In genomic region chr1:205933672-205934618, GRCh38 we compare ENCODE assay signal across 1 cellular context.
TF ChIP-seq lines count a peak whose summit lies in the region.

No MANE protein-coding gene starts in this region.

TF ChIP-seq in K562, 482 proteins besides CTCF, POLR2A, EP300 and RAD21 (continued from another document and continues in another):
- no peak for TF ChIP-seq ZNF609 (CRISPR knock-in tag; IDR thresholded peaks at IDR 0.05; ENCODE audit: borderline replicate concordance)
- no peak for TF ChIP-seq RCOR1 (IDR thresholded peaks at IDR 0.05; ENCODE audit: borderline replicate concordance in 1 of 2, low read depth in 2 of 2, low read length in 2 of 2)
- TF ChIP-seq SFPQ (IDR thresholded peaks at IDR 0.05; ENCODE audit: low read depth, low read length), result no peak
- TF ChIP-seq PPARD (CRISPR knock-in tag; IDR thresholded peaks at IDR 0.05), result no peak
- TF ChIP-seq ARHGAP35 (IDR thresholded peaks at IDR 0.05; ENCODE audit: partially characterized antibody), result no peak
- no peak for TF ChIP-seq NR3C1 (CRISPR knock-in tag; IDR thresholded peaks at IDR 0.05)
- no peak for TF ChIP-seq GATAD2B (IDR thresholded peaks at IDR 0.05; ENCODE audit: borderline replicate concordance)
- peak; percentile 45 for TF ChIP-seq NFE2 (IDR thresholded peaks at IDR 0.05; ENCODE audit: low read depth)
- no peak for TF ChIP-seq GABPA (tag; conservative IDR thresholded peaks at IDR 0.05; ENCODE audit: low read depth)
- no peak for TF ChIP-seq HES1 (IDR thresholded peaks at IDR 0.05; ENCODE audit: low read depth)
- no peak for TF ChIP-seq E4F1 (CRISPR knock-in tag; IDR thresholded peaks at IDR 0.05; ENCODE audit: borderline replicate concordance)
- TF ChIP-seq HMG20A (CRISPR knock-in tag; conservative IDR thresholded peaks at IDR 0.05), result no peak
- TF ChIP-seq TAL1 (IDR thresholded peaks at IDR 0.05), result no peak
- no peak for TF ChIP-seq NFXL1 (CRISPR knock-in tag; IDR thresholded peaks at IDR 0.05)
- TF ChIP-seq REST (CRISPR knock-in tag; IDR thresholded peaks at IDR 0.05; ENCODE audit: low read depth), result no peak
- no peak for TF ChIP-seq ASH1L (IDR thresholded peaks at IDR 0.05; ENCODE audit: borderline replicate concordance, low read depth, partially characterized antibody)
- TF ChIP-seq NR1H2 (CRISPR knock-in tag; IDR thresholded peaks at IDR 0.05), result no peak
- TF ChIP-seq YBX1 (IDR thresholded peaks at IDR 0.05), result no peak
- TF ChIP-seq SRSF3 (IDR thresholded peaks at IDR 0.05; ENCODE audit: insufficient read depth, low read length), result no peak
- TF ChIP-seq GTF3C2 (IDR thresholded peaks at IDR 0.05; ENCODE audit: borderline replicate concordance, extremely low read depth, insufficient read length), result no peak
- 0 out of 2 replicates have a peak, but pooled peaks have one; percentile 29 for TF ChIP-seq BACH1 (tag; IDR thresholded peaks at IDR 0.05)
- TF ChIP-seq ARID2 (IDR thresholded peaks at IDR 0.05), result no peak
- TF ChIP-seq TFE3 (CRISPR knock-in tag; IDR thresholded peaks at IDR 0.05), result no peak
- TF ChIP-seq FOSL1 (tag; conservative IDR thresholded peaks at IDR 0.05), result peak; percentile 33; the same call in 1 of the 2 replicates
- TF ChIP-seq CBFB (CRISPR knock-in tag; IDR thresholded peaks at IDR 0.05), result no peak
- no peak for TF ChIP-seq KLF13 (tag; IDR thresholded peaks at IDR 0.05; ENCODE audit: borderline replicate concordance, low read depth)
- TF ChIP-seq ZSCAN29 (IDR thresholded peaks at IDR 0.05), result no peak
